In genomic region chr2:96897491-96898134, GRCh38 we compare ENCODE assay signal across 19 cellular contexts. TPM values are rescaled to one million over a fixed set of nuclear protein-coding genes. Genes with fewer than 3 reads are reported as not detected.
DNase-seq lines count a peak whose midpoint lies in the region; ATAC-seq and TF ChIP-seq lines count a peak whose summit lies in the region.
"Had no signal": no experiment of that assay in that cellular context is flagged by ENCODE, and none has a peak within 500 bp of the region (broad histone marks: within the 10 kb centered on the region; RNA-seq: fewer than 3 reads in every experiment).

No MANE protein-coding gene starts in this region.

- H3K4me2 ChIP-seq in PC-9 (peak overlapping the region; percentile 17), neural progenitor cell (no peak overlapping the region)

- no peak overlapping the region for H3K4me3 Mint-ChIP-seq in CD8-positive, alpha-beta T cell
- no peak overlapping the region for H3K4me3 Mint-ChIP-seq in effector memory CD8-positive, alpha-beta T cell
- H3K4me3 Mint-ChIP-seq in neural progenitor cell: peak overlapping the region; percentile 4

- no peak for TF ChIP-seq CTCF in CD8-positive, alpha-beta T cell (IDR thresholded peaks at IDR 0.05)
- TF ChIP-seq CTCF in PC-9 (conservative IDR thresholded peaks at IDR 0.05) (no peak), neural progenitor cell (IDR thresholded peaks at IDR 0.05) (no peak), GM13976 (IDR thresholded peaks at IDR 0.05; ENCODE audit: borderline replicate concordance, control extremely low read depth, extremely low read depth, insufficient read depth, missing control alignments) (no peak)

- H3F3A ChIP-seq in PC-9 (ENCODE audit: insufficient read depth, low read depth) (peaks cover 34% of the 10 kb centered on the region), neural progenitor cell (ENCODE audit: low read depth) (peaks cover 4% of the 10 kb centered on the region)

- no peaks in the 10 kb centered on the region for H3K79me2 ChIP-seq in PC-9 (ENCODE audit: low read depth)
- H3K79me2 ChIP-seq in neural progenitor cell (ENCODE audit: low read depth): no peaks in the 10 kb centered on the region

- H3K4me1 ChIP-seq in CD8-positive, alpha-beta T cell (ENCODE audit: insufficient read depth, low read length): peaks cover 20% of the 10 kb centered on the region
- H3K4me1 ChIP-seq in PC-9 (replicated peaks; ENCODE audit: insufficient read depth): peaks cover 48% of the 10 kb centered on the region
- peaks cover 13% of the 10 kb centered on the region for H3K4me1 ChIP-seq in neural progenitor cell

- H3K4me1 Mint-ChIP-seq in CD8-positive, alpha-beta T cell (ENCODE audit: low read depth): peaks cover 46% of the 10 kb centered on the region
- H3K4me1 Mint-ChIP-seq in effector memory CD8-positive, alpha-beta T cell (ENCODE audit: low read depth in 2 of 2): peaks cover 25 to 41% of the 10 kb centered on the region in 2 donors
- H3K4me1 Mint-ChIP-seq in neural progenitor cell: peaks cover 28% of the 10 kb centered on the region

- H3K27ac Mint-ChIP-seq in CD8-positive, alpha-beta T cell: peak overlapping the region; percentile 60
- peak overlapping the region; percentile 82 to 91 for H3K27ac Mint-ChIP-seq in effector memory CD8-positive, alpha-beta T cell
- H3K27ac Mint-ChIP-seq in neural progenitor cell: no peak overlapping the region
- H3K27ac Mint-ChIP-seq: H9 had no signal

- H3K36me3 Mint-ChIP-seq in CD8-positive, alpha-beta T cell: no peaks in the 10 kb centered on the region
- peaks cover 3% of the 10 kb centered on the region for H3K36me3 Mint-ChIP-seq in effector memory CD8-positive, alpha-beta T cell (ENCODE audit: insufficient read depth)
- H3K36me3 Mint-ChIP-seq in neural progenitor cell: no peaks in the 10 kb centered on the region

- H4K20me1 ChIP-seq in PC-9 (ENCODE audit: insufficient read depth) (no peaks in the 10 kb centered on the region), neural progenitor cell (ENCODE audit: low read depth) (no peaks in the 10 kb centered on the region)

- CTCF ChIA-PET in CD8-positive, alpha-beta T cell (lab: Charles Lee): interaction anchor here (0.9 to 1.7 kb wide), 4 partner anchors 11 to 53 kb away, joined by 3 to 5 read pairs (median 3); no protein-coding TSS in a partner anchor
- CTCF ChIA-PET in PC-9 (lab: Charles Lee): no interaction called here

- no TSS peak for BruUV-seq in PC-9 (replicated peaks; lab: Mats Ljungman, UMichigan)

- H3K27me3 ChIP-seq in CD8-positive, alpha-beta T cell (ENCODE audit: insufficient read depth, low read length): no peaks in the 10 kb centered on the region
- H3K27me3 ChIP-seq in PC-9 (ENCODE audit: insufficient read depth, low read depth) (no peaks in the 10 kb centered on the region), neural progenitor cell (no peaks in the 10 kb centered on the region)
- H3K27me3 ChIP-seq: adrenal gland, SJCRH30 had no signal

- no peak for DNase-seq in CD8-positive, alpha-beta T cell
- DNase-seq in PC-9: no peak
- DNase-seq in effector memory CD8-positive, alpha-beta T cell: no peak
- DNase-seq in neural progenitor cell (ENCODE audit: low spot score): no peak
- DNase-seq in GM13976 (ENCODE audit: low spot score): no peak
- DNase-seq in NCI-H1694 (lab: John Stamatoyannopoulos, UW): no peak
- no peak for DNase-seq in SW 1271 (lab: John Stamatoyannopoulos, UW)
- DNase-seq: activated gamma-delta T cell; adrenal gland; caudate nucleus; effector CD4-positive, alpha-beta T cell; H9; NCI-H1092; NCI-H69; SJCRH30; stimulated activated naive CD4-positive, alpha-beta T cell; T-helper 9 cell had no signal

- no peak overlapping the region for H3K27ac ChIP-seq in CD8-positive, alpha-beta T cell (ENCODE audit: low read depth, low read length)
- H3K27ac ChIP-seq in PC-9: no peak overlapping the region
- H3K27ac ChIP-seq in neural progenitor cell: no peak overlapping the region
- H3K27ac ChIP-seq: neutrophil, SJCRH30 had no signal

- in situ Hi-C loops in GM13976 (cut with MboI; ENCODE audit: low sequenced_read_pairs, unreplicated experiment): no loop called here

- ATAC-seq in CD8-positive, alpha-beta T cell: no peak
- ATAC-seq in effector memory CD8-positive, alpha-beta T cell (replicated peaks): no peak
- no peak for ATAC-seq in HG03521 (IDR thresholded peaks at IDR 0.05; ENCODE audit: unreplicated experiment)

- intact Hi-C loops in CD8-positive, alpha-beta T cell (cut with DNase I, micrococcal nuclease): no loop called here
- intact Hi-C loops in PC-9 (cut with micrococcal nuclease; ENCODE audit: unreplicated experiment): loop anchor here (5.0 kb wide), 2 partner anchors 35 to 40 kb away; partner anchors contain the start of gene ANKRD39

- POLR2A ChIA-PET in CD8-positive, alpha-beta T cell (lab: Charles Lee): interaction anchor here (0.6 kb wide), 1 partner anchor 41 kb away, joined by 4 read pairs; no protein-coding TSS in a partner anchor
- POLR2A ChIA-PET in PC-9 (lab: Charles Lee; ENCODE audit: unreplicated experiment): no interaction called here

- H3K9ac ChIP-seq in neural progenitor cell: no peak overlapping the region

- H3K36me3 ChIP-seq in CD8-positive, alpha-beta T cell (ENCODE audit: insufficient read depth, low read length): no peaks in the 10 kb centered on the region
- H3K36me3 ChIP-seq in PC-9 (ENCODE audit: low read depth) (no peaks in the 10 kb centered on the region), neural progenitor cell (no peaks in the 10 kb centered on the region)
- H3K36me3 ChIP-seq: adrenal gland, neutrophil, SJCRH30 had no signal

- H3K4me3 ChIP-seq in CD8-positive, alpha-beta T cell (ENCODE audit: low read depth, low read length): no peak overlapping the region
- H3K4me3 ChIP-seq in PC-9 (no peak overlapping the region), neural progenitor cell (no peak overlapping the region)
- H3K4me3 ChIP-seq: adrenal gland, SJCRH30 had no signal

- H2AFZ ChIP-seq in PC-9 (no peak overlapping the region), neural progenitor cell (replicated peaks) (no peak overlapping the region)

- H3K9me3 Mint-ChIP-seq in CD8-positive, alpha-beta T cell: no peaks in the 10 kb centered on the region
- H3K9me3 Mint-ChIP-seq in effector memory CD8-positive, alpha-beta T cell: no peaks in the 10 kb centered on the region
- no peaks in the 10 kb centered on the region for H3K9me3 Mint-ChIP-seq in neural progenitor cell
- H3K9me3 Mint-ChIP-seq: H9 had no signal

- H3K27me3 Mint-ChIP-seq in CD8-positive, alpha-beta T cell (ENCODE audit: low read depth): no peaks in the 10 kb centered on the region
- no peaks in the 10 kb centered on the region for H3K27me3 Mint-ChIP-seq in effector memory CD8-positive, alpha-beta T cell
- H3K27me3 Mint-ChIP-seq in neural progenitor cell (ENCODE audit: insufficient read depth, low read depth): peaks cover 8% of the 10 kb centered on the region

- no peaks in the 10 kb centered on the region for H3K9me3 ChIP-seq in CD8-positive, alpha-beta T cell (ENCODE audit: low read length)
- H3K9me3 ChIP-seq in PC-9 (ENCODE audit: insufficient read depth, low read depth) (no peaks in the 10 kb centered on the region), neural progenitor cell (ENCODE audit: low read depth) (no peaks in the 10 kb centered on the region)
- H3K9me3 ChIP-seq: adrenal gland, neutrophil, SJCRH30 had no signal

- no peaks in the 10 kb centered on the region for H3K9me2 ChIP-seq in PC-9 (ENCODE audit: insufficient read depth)

RNA-seq across cellular contexts. Expression of gene SEMA4C, which starts 27.7 kb away (rescaled TPM):
- total RNA-seq in CD8-positive, alpha-beta T cell: 10 to 100 TPM; 40.0 to 45.7 TPM
- total RNA-seq in PC-9 (2021): 52.8 and 60.5 TPM in 2 replicates
- 39.1 and 103 TPM in 2 replicates for total RNA-seq in neural progenitor cell (ENCODE audit: low replicate concordance)

RNA-seq across cellular contexts. Expression of gene ANKRD39, which starts 39.8 kb away (rescaled TPM):
- total RNA-seq in CD8-positive, alpha-beta T cell: 10 to 100 TPM; 13.9 to 16.4 TPM
- total RNA-seq in PC-9 (2021) (19.0 and 23.2 TPM in 2 replicates), neural progenitor cell (ENCODE audit: low replicate concordance) (4.0 and 17.3 TPM in 2 replicates)

RNA-seq across cellular contexts. Expression of gene ANKRD23, which starts 53.8 kb away (rescaled TPM):
- total RNA-seq in CD8-positive, alpha-beta T cell: 1 to 10 TPM; 5.7 to 6.5 TPM
- 6.0 and 8.9 TPM in 2 replicates for total RNA-seq in PC-9 (2021)
- 10.8 and 11.4 TPM in 2 replicates for total RNA-seq in neural progenitor cell (ENCODE audit: low replicate concordance)
